Comparison of ENCODE assay signal across 24 cellular contexts in the genomic region with DNA sequence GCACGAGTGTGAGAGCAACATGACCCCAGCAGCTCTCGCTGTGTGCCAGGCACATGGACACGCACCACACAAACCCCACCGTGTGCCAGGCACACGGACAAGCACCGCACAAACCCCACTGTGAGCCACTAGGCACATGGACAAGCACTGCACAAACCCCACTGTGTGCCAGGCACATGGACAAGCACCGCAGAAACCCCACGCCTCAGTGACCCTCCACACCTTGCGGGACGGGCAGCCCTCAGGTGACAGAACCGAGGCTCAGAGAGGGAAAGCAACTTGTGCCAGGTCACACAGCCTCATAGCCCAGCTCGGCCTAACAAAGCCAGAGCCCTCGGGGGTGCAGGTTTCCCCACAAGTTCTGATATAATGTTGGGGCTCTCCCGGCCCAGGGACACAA. TPM values are rescaled to one million over a fixed set of nuclear protein-coding genes. Genes with fewer than 3 reads are reported as not detected.
DNase-seq lines count a peak whose midpoint lies in the region; TF ChIP-seq lines count a peak whose summit lies in the region.
"Had no signal": no experiment of that assay in that cellular context is flagged by ENCODE, and none has a peak within 500 bp of the region (broad histone marks: within the 10 kb centered on the region; RNA-seq: fewer than 3 reads in every experiment).

No MANE protein-coding gene starts in this region.

- H3K4me1 Mint-ChIP-seq in glutamatergic neuron (ENCODE audit: low read depth, unreplicated experiment): peaks cover 7% of the 10 kb centered on the region

- peaks cover 57 to 82% (median 73%) of the 10 kb centered on the region in 10 experiments for H3K4me1 ChIP-seq in BLaER1 treated with 17β-estradiol and CSF1 and Interleukin-3, amounts not matched to agents 10 nM and 100 nM
- H3K4me1 ChIP-seq in SJSA1 (replicated peaks) (peaks cover 53% of the 10 kb centered on the region), prostate gland (replicated peaks) (peaks cover 14% of the 10 kb centered on the region)

- peak overlapping the region; percentile 55 for H3K27ac Mint-ChIP-seq in glutamatergic neuron (ENCODE audit: unreplicated experiment)
- H3K27ac Mint-ChIP-seq: activated CD4-positive, alpha-beta T cell treated with anti-CD3 and anti-CD28 coated beads for 36 hours; activated T-cell treated with anti-CD3 and anti-CD28 coated beads, Interleukin-2, amount 50 U/mL, for 24 hours; CD4-positive, alpha-beta T cell; stimulated activated naive B cell treated with anti-CD40 and anti-IgM and Interleukin-4, amounts not matched to agents 10 μg/mL and 1 μg/mL and 100 μg/mL, for 72 hours; T-helper 17 cell had no signal

- H3K36me3 Mint-ChIP-seq in glutamatergic neuron (ENCODE audit: unreplicated experiment): peaks cover under 1% of the 10 kb centered on the region
- H3K36me3 Mint-ChIP-seq: stimulated activated naive B cell treated with anti-CD40 and anti-IgM and Interleukin-4, amounts not matched to agents 10 μg/mL and 1 μg/mL and 100 μg/mL, for 72 hours had no signal

- peak overlapping the region in 2 of 10 experiments; percentile 72 to 91; a peak in 4 of 20 replicates for H3K4me3 ChIP-seq in BLaER1 treated with 17β-estradiol and CSF1 and Interleukin-3, amounts not matched to agents 10 nM and 100 nM
- H3K4me3 ChIP-seq in SJSA1: no peak overlapping the region
- H3K4me3 ChIP-seq in prostate gland: no peak overlapping the region
- H3K4me3 ChIP-seq: body of pancreas, smooth muscle cell, suprapubic skin had no signal

- no peak for TF ChIP-seq CTCF in glutamatergic neuron (IDR thresholded peaks at IDR 0.05; ENCODE audit: partially characterized antibody, unreplicated experiment)
- no peak for TF ChIP-seq CTCF in prostate gland (IDR thresholded peaks at IDR 0.05)

- peak overlapping the region in 9 of 11 experiments; percentile 93 to 100 (median 97); a peak in 19 of 22 replicates for H3K4me2 ChIP-seq in BLaER1 treated with 17β-estradiol and CSF1 and Interleukin-3, amounts not matched to agents 10 nM and 100 nM

- intact Hi-C loops in prostate gland (cut with DNase I): no loop called here

- H3K27ac ChIP-seq in BLaER1 treated with 17β-estradiol and CSF1 and Interleukin-3, amounts not matched to agents 10 nM and 100 nM: peak overlapping the region in 8 of 11 experiments; percentile 81 to 93 (median 86); a peak in 15 of 22 replicates
- H3K27ac ChIP-seq in SJSA1 (peak overlapping the region; percentile 35), prostate gland (peak overlapping the region; percentile 75 to 78)
- H3K27ac ChIP-seq: body of pancreas had no signal

- 91% methylated on average over 13 of the region's 14 CpGs for WGBS in prostate gland

- H3K36me3 ChIP-seq in BLaER1 treated with 17β-estradiol and CSF1 and Interleukin-3, amounts not matched to agents 10 nM and 100 nM: no peaks in the 10 kb centered on the region
- H3K36me3 ChIP-seq in SJSA1: peaks cover 20% of the 10 kb centered on the region
- H3K36me3 ChIP-seq in prostate gland: no peaks in the 10 kb centered on the region
- H3K36me3 ChIP-seq: suprapubic skin had no signal

- TF ChIP-seq POLR2A in prostate gland (IDR thresholded peaks at IDR 0.05): no peak

- peaks cover 10% of the 10 kb centered on the region for H3K27me3 Mint-ChIP-seq in glutamatergic neuron (ENCODE audit: unreplicated experiment)
- H3K27me3 Mint-ChIP-seq: activated CD4-positive, alpha-beta T cell treated with anti-CD3 and anti-CD28 coated beads for 36 hours; activated T-cell treated with anti-CD3 and anti-CD28 coated beads, Interleukin-2, amount 50 U/mL, for 24 hours; CD4-positive, alpha-beta T cell; T-helper 17 cell had no signal

- H3K9ac ChIP-seq in BLaER1 treated with 17β-estradiol and CSF1 and Interleukin-3, amounts not matched to agents 10 nM and 100 nM: peak overlapping the region in 8 of 11 experiments; percentile 85 to 95 (median 88); a peak in 16 of 22 replicates

- DNase-seq in SJSA1 (ENCODE audit: low read depth in 1 of 2, low spot score in 2 of 2) (no peak), glutamatergic neuron (no peak), prostate gland (ENCODE audit: low spot score) (no peak), T-helper 9 cell (no peak), DMS53 (lab: John Stamatoyannopoulos, UW) (no peak), NCI-H2196 treated with DMSO at 0.1 percent for 48 hours (lab: John Stamatoyannopoulos, UW; ENCODE audit: unreplicated experiment) (no peak), pons (ENCODE audit: low spot score) (no peak)
- DNase-seq: activated CD4-positive, alpha-beta T cell treated with anti-CD3 and anti-CD28 coated beads for 36 hours; activated CD8-positive, alpha-beta memory T cell treated with anti-CD3 and anti-CD28 coated beads for 24 hours; activated naive CD4-positive, alpha-beta T cell; activated T-cell treated with anti-CD3 and anti-CD28 coated beads, Interleukin-2, amount 50 U/mL, for 24 hours; body of pancreas; CD4-positive, alpha-beta T cell; effector CD8-positive, alpha-beta T cell; NCI-H2029 treated with DMSO at 0.1 percent for 48 hours; SIG-M5; stimulated activated CD4-positive, alpha-beta T cell treated with anti-CD3 and anti-CD28 coated beads, Interleukin-4, amount 100 ng/mL, for 24 hours; stimulated activated naive B cell treated with anti-CD40 and anti-IgM and Interleukin-4, amounts not matched to agents 10 μg/mL and 1 μg/mL and 100 μg/mL, for 72 hours; T-helper 17 cell had no signal

- peaks cover 0 to 22% (median 0%) of the 10 kb centered on the region in 11 experiments; a peak in 6 of 22 replicates for H3K27me3 ChIP-seq in BLaER1 treated with 17β-estradiol and CSF1 and Interleukin-3, amounts not matched to agents 10 nM and 100 nM
- H3K27me3 ChIP-seq in SJSA1 (replicated peaks) (no peaks in the 10 kb centered on the region), prostate gland (replicated peaks; ENCODE audit: insufficient read depth) (no peaks in the 10 kb centered on the region)
- H3K27me3 ChIP-seq: body of pancreas, suprapubic skin had no signal

- peaks cover 0 to 8% (median 0%) of the 10 kb centered on the region in 11 experiments; a peak in 5 of 22 replicates for H3K9me3 ChIP-seq in BLaER1 treated with 17β-estradiol and CSF1 and Interleukin-3, amounts not matched to agents 10 nM and 100 nM (replicated peaks in 1 of 11)
- no peaks in the 10 kb centered on the region for H3K9me3 ChIP-seq in SJSA1 (replicated peaks)
- no peaks in the 10 kb centered on the region for H3K9me3 ChIP-seq in prostate gland
- H3K9me3 ChIP-seq: body of pancreas, suprapubic skin had no signal

- H3K4me3 Mint-ChIP-seq in glutamatergic neuron (ENCODE audit: unreplicated experiment): no peak overlapping the region
- H3K4me3 Mint-ChIP-seq: activated CD4-positive, alpha-beta T cell treated with anti-CD3 and anti-CD28 coated beads for 36 hours; activated T-cell treated with anti-CD3 and anti-CD28 coated beads, Interleukin-2, amount 50 U/mL, for 24 hours; CD4-positive, alpha-beta T cell; stimulated activated naive B cell treated with anti-CD40 and anti-IgM and Interleukin-4, amounts not matched to agents 10 μg/mL and 1 μg/mL and 100 μg/mL, for 72 hours; T-helper 17 cell had no signal

- H4K20me1 ChIP-seq in BLaER1 treated with 17β-estradiol and CSF1 and Interleukin-3, amounts not matched to agents 10 nM and 100 nM: peaks cover 0 to 25% (median 24%) of the 10 kb centered on the region in 11 experiments; a peak in 19 of 22 replicates

- H3K9me3 Mint-ChIP-seq in glutamatergic neuron (ENCODE audit: unreplicated experiment): peaks cover 5% of the 10 kb centered on the region
- H3K9me3 Mint-ChIP-seq: activated T-cell treated with anti-CD3 and anti-CD28 coated beads, Interleukin-2, amount 50 U/mL, for 24 hours; CD4-positive, alpha-beta T cell; stimulated activated naive B cell treated with anti-CD40 and anti-IgM and Interleukin-4, amounts not matched to agents 10 μg/mL and 1 μg/mL and 100 μg/mL, for 72 hours had no signal

RNA-seq across cellular contexts. Expression of a gene that starts 2.0 kb away (rescaled TPM):
- total RNA-seq in SJSA1 (2014; rRNA removed; shearing (Covaris generic)): 63.0 and 90.4 TPM in 2 replicates
- total RNA-seq in glutamatergic neuron (ENCODE audit: unreplicated experiment) (140 TPM), prostate gland (10 to 100 TPM; 11.3 to 89.2 TPM)

RNA-seq across cellular contexts. Expression of a gene that starts 21.5 kb away (rescaled TPM):
- not detected in 2 replicates for total RNA-seq in SJSA1 (2014; rRNA removed; shearing (Covaris generic))
- 15.8 TPM for total RNA-seq in glutamatergic neuron (ENCODE audit: unreplicated experiment)
- 1 to 10 TPM in 1 of 2 donors, not detected in 1; 1.2 TPM for total RNA-seq in prostate gland
- total RNA-seq: CD4-positive, alpha-beta T cell; lung microvascular endothelial cell; MCF 10A; smooth muscle cell had no signal

RNA-seq across cellular contexts. Expression of a gene that starts 38.2 kb away (rescaled TPM):
- total RNA-seq in SJSA1 (2014; rRNA removed; shearing (Covaris generic)): 43.0 and 79.2 TPM in 2 replicates
- total RNA-seq in glutamatergic neuron (ENCODE audit: unreplicated experiment) (16.5 TPM), prostate gland (10 to 100 TPM; 37.6 to 64.3 TPM)

RNA-seq across cellular contexts. Expression of a gene that starts 48.1 kb away (rescaled TPM):
- 0.16 and 0.32 TPM in 2 replicates for total RNA-seq in SJSA1 (2014; rRNA removed; shearing (Covaris generic))
- total RNA-seq in glutamatergic neuron (ENCODE audit: unreplicated experiment) (4.1 TPM), prostate gland (1 to 10 TPM; 1.5 to 3.4 TPM)

Comparison
In these comparisons a context has a peak if more than half of its experiments do, and no peak if none do; other contexts are left out.
1. H3K27ac ChIP-seq: peak in every context shown above with its lines; median percentile 86 in BLaER1 treated with 17β-estradiol and CSF1 and Interleukin-3, amounts not matched to agents 10 nM and 100 nM; 76 in prostate gland; 35 in SJSA1.